8 cellular contexts compared by ENCODE assay signal in genomic region chr11:124669193-124669592, GRCh38. TPM values are rescaled to one million over a fixed set of nuclear protein-coding genes. Genes with fewer than 3 reads are reported as not detected.
A peak's percentile ranks its signal among the peaks of the same experiment; 100 is the strongest.
DNase-seq lines count a peak whose midpoint lies in the region; ATAC-seq, FAIRE-seq and TF ChIP-seq lines count a peak whose summit lies in the region.

No MANE protein-coding gene starts in this region.

- no peaks in the 10 kb centered on the region for H3K27me3 ChIP-seq in heart left ventricle
- no peaks in the 10 kb centered on the region for H3K27me3 ChIP-seq in pancreas

- no peak for FAIRE-seq in pancreas (lab: Jason Lieb, UNC)

- peak; percentile 74 to 91 (median 80) for TF ChIP-seq CTCF in heart left ventricle (IDR thresholded peaks at IDR 0.05)
- TF ChIP-seq CTCF in pancreas (IDR thresholded peaks at IDR 0.05): peak; percentile 19 to 60 (median 52)

- intact Hi-C loops in heart left ventricle (cut with DNase I): loop anchor here (1.0 to 10.0 kb wide), 12 partner anchors 73 to 196 kb away; partner anchors contain the start of genes ESAM (in 3 of the 10) and ROBO3 (in 1 of the 10)
- intact Hi-C loops in left ventricle myocardium superior (cut with micrococcal nuclease): loop anchor here (10.0 kb wide), 3 partner anchors 96 to 166 kb away; partner anchors contain the start of gene ESAM
- intact Hi-C loops in pancreas (cut with DNase I): loop anchor here (10.0 kb wide), 2 partner anchors 86 to 166 kb away; partner anchors contain the start of gene VSIG2 (in 1 of the 3)

- H3K4me1 ChIP-seq in heart left ventricle: peaks cover 0 to 19% (median 11%) of the 10 kb centered on the region in 12 donors
- H3K4me1 ChIP-seq in pancreas: peaks cover 0 to 9% (median 7%) of the 10 kb centered on the region in 3 donors

- ATAC-seq in heart left ventricle: peak in 2 of 4 donors; percentile 29 to 41
- no peak for ATAC-seq in left ventricle myocardium superior
- peak; percentile 26 for ATAC-seq in HG02759 (IDR thresholded peaks at IDR 0.05; ENCODE audit: unreplicated experiment)
- ATAC-seq in pancreas: peak in 3 of 4 donors; percentile 42 to 50 (median 49)
- ATAC-seq in HG03469 (IDR thresholded peaks at IDR 0.05; ENCODE audit: unreplicated experiment): no peak

- H3K27ac ChIP-seq in heart left ventricle (no peak overlapping the region), pancreas (no peak overlapping the region)

- DNase-seq in heart left ventricle (peak in 3 of 5 donors; percentile 30 to 49 (median 45)), left ventricle myocardium superior (no peak), NCI-H345 (lab: John Stamatoyannopoulos, UW) (peak; percentile 28), fibroblast of gingiva (ENCODE audit: low read depth) (peak; percentile 31), pancreas (peak in 3 of 6 donors; percentile 25 to 51 (median 26))
- DNase-seq in activated CD4-positive, alpha-beta T cell treated with anti-CD3 and anti-CD28 coated beads, Interleukin-2, amount 50 U/mL, for 1 hour: peak; percentile 25

- H3K36me3 ChIP-seq in heart left ventricle (peaks cover 0 to 43% (median 14%) of the 10 kb centered on the region in 9 donors), pancreas (no peaks in the 10 kb centered on the region)

- no peak overlapping the region for H3K4me3 ChIP-seq in heart left ventricle
- H3K4me3 ChIP-seq in pancreas: no peak overlapping the region

- 21 to 23% (median 22%) methylated on average over 8 of the region's 8 CpGs for WGBS in heart left ventricle, 4 donors
- 19 to 21% methylated on average over 8 of the region's 8 CpGs for whole genome bisulfite sequencing in pancreas, 2 donors

- H3K9me3 ChIP-seq in heart left ventricle (no peaks in the 10 kb centered on the region), pancreas (no peaks in the 10 kb centered on the region)

- TF ChIP-seq POLR2A in heart left ventricle (IDR thresholded peaks at IDR 0.05): no peak

RNA-seq across cellular contexts. Expression of gene SIAE, which starts 4.3 kb away (rescaled TPM):
- total RNA-seq in heart left ventricle: 10 to 100 TPM; 36.7 to 87.8 (median 60.1) TPM
- 10 to 100 TPM; 24.2 to 43.1 TPM for polyA plus RNA-seq in heart left ventricle
- 77.7 TPM for total RNA-seq in left ventricle myocardium superior
- total RNA-seq in pancreas: 10 to 100 TPM in 5 of 6 donors, 1 to 10 TPM in 1; 9.6 to 29.8 (median 18.0) TPM
- polyA plus RNA-seq in pancreas: 10 to 100 TPM; 10.3 to 12.1 TPM

RNA-seq across cellular contexts. Expression of gene SPA17, which starts 4.5 kb away (rescaled TPM):
- total RNA-seq in heart left ventricle (1 to 10 TPM; 1.3 to 4.4 (median 2.8) TPM), left ventricle myocardium superior (1.2 TPM), pancreas (1 to 10 TPM; 1.2 to 2.9 (median 2.1) TPM)
- polyA plus RNA-seq in heart left ventricle (1 to 10 TPM; 3.3 to 5.6 TPM), pancreas (1 to 10 TPM; 6.0 to 7.3 TPM)

RNA-seq across cellular contexts. Expression of gene TBRG1, which starts 46.5 kb away (rescaled TPM):
- total RNA-seq in heart left ventricle: 10 to 100 TPM; 13.9 to 24.9 (median 19.8) TPM
- polyA plus RNA-seq in heart left ventricle: 10 to 100 TPM; 12.0 to 27.2 TPM
- total RNA-seq in left ventricle myocardium superior: 20.6 TPM
- total RNA-seq in pancreas: 10 to 100 TPM; 12.9 to 20.0 (median 14.2) TPM
- polyA plus RNA-seq in pancreas: 10 to 100 TPM; 26.9 to 49.2 TPM

RNA-seq across cellular contexts. Expression of gene PANX3, which starts 58.0 kb away (rescaled TPM):
- not detected for total RNA-seq in heart left ventricle
- polyA plus RNA-seq in heart left ventricle: not detected
- total RNA-seq in left ventricle myocardium superior: not detected
- not detected for total RNA-seq in pancreas
- polyA plus RNA-seq in pancreas: not detected

Comparison
In these comparisons a context has a peak if more than half of its experiments do, and no peak if none do; other contexts are left out.
1. ATAC-seq: peak in HG02759 (single experiment) and pancreas (3 of 4); none in left ventricle myocardium superior (single experiment) and HG03469 (single experiment).